15 cellular contexts compared by ENCODE assay signal in the genomic region with DNA sequence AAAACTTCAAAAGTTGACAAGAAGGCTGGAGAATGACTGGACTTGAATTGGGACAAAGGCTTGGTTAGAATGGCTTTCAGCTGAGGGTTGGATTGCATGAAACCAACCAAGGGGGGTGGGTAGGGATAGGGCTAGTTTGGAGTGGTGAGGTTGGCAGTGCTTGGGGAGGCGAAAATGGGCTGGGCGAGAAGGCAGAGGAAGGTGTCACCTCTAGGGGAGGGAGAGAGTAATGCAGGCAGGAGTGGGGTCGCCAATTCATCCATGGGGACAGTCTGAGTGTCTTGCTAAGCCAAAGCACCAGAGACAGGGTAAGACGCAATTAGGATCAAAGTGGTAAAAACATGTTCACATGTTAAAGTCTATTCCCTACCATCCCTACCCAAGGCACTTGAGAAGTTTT. TPM values are rescaled to one million over a fixed set of nuclear protein-coding genes. Genes with fewer than 3 reads are reported as not detected.
A peak's percentile ranks its signal among the peaks of the same experiment; 100 is the strongest.
DNase-seq lines count a peak whose midpoint lies in the region; ATAC-seq, FAIRE-seq and TF ChIP-seq lines count a peak whose summit lies in the region.
"Had no signal": no experiment of that assay in that cellular context is flagged by ENCODE, and none has a peak within 500 bp of the region (broad histone marks: within the 10 kb centered on the region; RNA-seq: fewer than 3 reads in every experiment).

No MANE protein-coding gene starts in this region.

- no peaks in the 10 kb centered on the region for H3K9me3 ChIP-seq in astrocyte (ENCODE audit: insufficient read depth, low read depth, low read length)
- H3K9me3 ChIP-seq: HAP-1, suprapubic skin had no signal

- H2AFZ ChIP-seq in astrocyte (ENCODE audit: low read depth, low read length): no peak overlapping the region

- H3K27me3 Mint-ChIP-seq in astrocyte (ENCODE audit: low read depth, unreplicated experiment): peaks cover 22% of the 10 kb centered on the region

- no peaks in the 10 kb centered on the region for H4K20me1 ChIP-seq in astrocyte (ENCODE audit: insufficient read depth, low read length)

- H3K36me3 Mint-ChIP-seq in astrocyte (ENCODE audit: low read depth, unreplicated experiment): peaks cover 5% of the 10 kb centered on the region

- no peak for ATAC-seq in left colon

- TF ChIP-seq CTCF in astrocyte (IDR thresholded peaks at IDR 0.05; ENCODE audit: insufficient read depth, low read depth, low read length) (no peak), D721Med (IDR thresholded peaks at IDR 0.05; ENCODE audit: insufficient read depth, missing control alignments) (no peak)

- H3K4me3 Mint-ChIP-seq in astrocyte (ENCODE audit: unreplicated experiment): peak overlapping the region; percentile 12

- H3K4me2 ChIP-seq in astrocyte (ENCODE audit: low read length): no peak overlapping the region

- H3K36me3 ChIP-seq in astrocyte (ENCODE audit: insufficient read depth, low read length): no peaks in the 10 kb centered on the region
- H3K36me3 ChIP-seq: HAP-1, suprapubic skin had no signal

- H3K27ac ChIP-seq in astrocyte (ENCODE audit: low read depth, low read length): no peak overlapping the region
- H3K27ac ChIP-seq: suprapubic skin, VCaP had no signal

- H3K79me2 ChIP-seq in astrocyte (ENCODE audit: insufficient read depth, low read length): no peaks in the 10 kb centered on the region

- no peak overlapping the region for H3K9ac ChIP-seq in astrocyte (ENCODE audit: low read length)

- peak; percentile 84 for FAIRE-seq in GM12891 (lab: Jason Lieb, UNC)
- no peak for FAIRE-seq in astrocyte (lab: Jason Lieb, UNC)
- FAIRE-seq in D721Med (lab: Jason Lieb, UNC): no peak

- no peak for TF ChIP-seq POLR2A in GM12891 (IDR thresholded peaks at IDR 0.05; ENCODE audit: low read depth, low read length)

- no peak overlapping the region for H3K27ac Mint-ChIP-seq in astrocyte (ENCODE audit: unreplicated experiment)

- DNase-seq in NCI-H1694 treated with DMSO at 0.1 percent for 48 hours (lab: John Stamatoyannopoulos, UW): peak; percentile 5
- DNase-seq in NCI-H1694 (lab: John Stamatoyannopoulos, UW): no peak
- no peak for DNase-seq in GM12891 (ENCODE audit: insufficient read length, low spot score)
- no peak for DNase-seq in astrocyte (ENCODE audit: low read depth)
- DNase-seq in left kidney (ENCODE audit: low read depth, low spot score): peak; percentile 37
- no peak for DNase-seq in D721Med (ENCODE audit: insufficient read length, low spot score)
- no peak for DNase-seq in NCI-H446 (lab: John Stamatoyannopoulos, UW)
- no peak for DNase-seq in left colon
- DNase-seq: foreskin melanocyte, KG1, NCI-H345, Right ventricle myocardium superior had no signal

- peaks cover 7% of the 10 kb centered on the region for H3K4me1 ChIP-seq in astrocyte (ENCODE audit: insufficient read depth, low read length)

- intact Hi-C loops in left colon (cut with DNase I, micrococcal nuclease): no loop called here

- no peak overlapping the region for H3K4me3 ChIP-seq in astrocyte (ENCODE audit: insufficient read depth, low read depth, low read length)
- H3K4me3 ChIP-seq: HAP-1, suprapubic skin had no signal

- H3K27me3 ChIP-seq in astrocyte (ENCODE audit: insufficient read depth, low read length): peaks cover 32% of the 10 kb centered on the region

- H3K9me3 Mint-ChIP-seq in astrocyte (ENCODE audit: unreplicated experiment): no peaks in the 10 kb centered on the region

- peaks cover 1% of the 10 kb centered on the region for H3K4me1 Mint-ChIP-seq in astrocyte (ENCODE audit: low read depth, unreplicated experiment)

TF ChIP-seq in GM12891, 5 proteins besides CTCF, POLR2A, EP300 and RAD21:
- TF ChIP-seq POU2F2 (IDR thresholded peaks at IDR 0.05; ENCODE audit: low read depth, low read length) (no peak), SPI1 (IDR thresholded peaks at IDR 0.05; ENCODE audit: low read depth, low read length) (no peak), POLR2AphosphoS5 (IDR thresholded peaks at IDR 0.05; ENCODE audit: low read depth, low read length) (no peak), PAX5 (IDR thresholded peaks at IDR 0.05; ENCODE audit: insufficient read depth, low read length, severe bottlenecking) (no peak), TAF1 (IDR thresholded peaks at IDR 0.05; ENCODE audit: low read depth, low read length) (no peak)
TF ChIP-seq in GM12891: peak in this region for 0.

RNA-seq across cellular contexts. Expression of a gene that starts 6.2 kb away (rescaled TPM):
- polyA plus RNA-seq in GM12891 (2012; ENCODE audit: low read depth, missing spikeins): not detected
- total RNA-seq in astrocyte (0.11 and 0.34 TPM in 2 replicates), left colon (under 1 TPM; 0.22 to 0.61 TPM)
- total RNA-seq: Right ventricle myocardium superior had no signal

RNA-seq across cellular contexts. Expression of a gene that starts 6.4 kb away (rescaled TPM):
- polyA plus RNA-seq in GM12891 (2012; ENCODE audit: low read depth, missing spikeins): not detected
- total RNA-seq in astrocyte: 7.0 and 7.6 TPM in 2 replicates
- under 1 TPM; 0.25 to 0.34 TPM for total RNA-seq in left colon

RNA-seq across cellular contexts. Expression of a gene that starts 23.1 kb away (rescaled TPM):
- polyA plus RNA-seq in GM12891 (2012; ENCODE audit: low read depth, missing spikeins): 14.5 TPM
- total RNA-seq in astrocyte (14.2 and 15.1 TPM in 2 replicates), left colon (1 to 10 TPM; 6.4 to 9.7 TPM)

RNA-seq across cellular contexts. Expression of a gene that starts 24.1 kb away (rescaled TPM):
- polyA plus RNA-seq in GM12891 (2012; ENCODE audit: low read depth, missing spikeins): 65.0 TPM
- total RNA-seq in astrocyte: 94.4 and 100 TPM in 2 replicates
- 10 to 100 TPM; 47.3 to 60.0 TPM for total RNA-seq in left colon

Comparison
In these comparisons a context has a peak if more than half of its experiments do, and no peak if none do; other contexts are left out.
1. DNase-seq: peak in NCI-H1694 treated with DMSO at 0.1 percent for 48 hours (single experiment) and left kidney (single experiment); none in NCI-H1694 (single experiment), GM12891 (single experiment), astrocyte (single experiment), D721Med (single experiment), NCI-H446 (0 of 2) and left colon (0 of 2).